8 cellular contexts compared by ENCODE assay signal in the genomic region with DNA sequence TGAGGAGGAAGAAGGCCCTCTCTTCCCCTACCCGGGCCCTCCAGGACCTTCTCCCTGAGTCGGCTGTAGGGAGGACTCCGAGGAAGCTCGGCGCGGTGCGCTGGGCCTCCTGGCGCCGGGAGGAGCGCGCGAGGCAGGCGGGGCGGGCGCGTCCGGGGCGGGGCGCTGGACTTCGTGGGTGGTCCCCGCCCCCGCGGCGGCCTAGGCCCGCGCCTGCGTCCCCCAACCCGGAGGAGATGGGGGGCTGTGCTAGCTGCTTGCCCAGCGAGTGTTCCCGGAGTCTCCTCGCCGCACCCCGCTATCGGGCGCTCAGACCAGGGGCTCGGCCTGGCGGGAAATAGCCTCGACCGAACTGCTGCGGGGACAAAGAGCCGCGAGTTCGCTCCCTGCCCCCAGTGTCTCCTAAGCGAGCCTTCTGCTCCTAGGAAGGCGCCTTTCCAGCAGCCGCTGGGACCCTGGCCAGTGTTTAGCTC. TPM values are rescaled to one million over a fixed set of nuclear protein-coding genes. Genes with fewer than 3 reads are reported as not detected.
A peak's percentile ranks its signal among the peaks of the same experiment; 100 is the strongest.
DNase-seq lines count a peak whose midpoint lies in the region; ATAC-seq and TF ChIP-seq lines count a peak whose summit lies in the region.

No MANE protein-coding gene starts in this region.

- H3K9me3 ChIP-seq in lower lobe of right lung, result no peaks in the 10 kb centered on the region

- no peaks in the 10 kb centered on the region for H3K9me3 Mint-ChIP-seq in stimulated activated naive CD8-positive, alpha-beta T cell treated with anti-CD3 and anti-CD28 coated beads, Interleukin-15, Interleukin-2, amounts not matched to agents 100 ng/mL and 50 ng/mL, for 24 hours

- peaks cover 9% of the 10 kb centered on the region for H3K36me3 Mint-ChIP-seq in stimulated activated naive CD8-positive, alpha-beta T cell treated with anti-CD3 and anti-CD28 coated beads, Interleukin-15, Interleukin-2, amounts not matched to agents 100 ng/mL and 50 ng/mL, for 24 hours (ENCODE audit: low read depth)

- peak; percentile 5 for DNase-seq in NCI-H1694 treated with DMSO at 0.1 percent for 48 hours (lab: John Stamatoyannopoulos, UW)
- no peak for DNase-seq in NCI-H1694 (lab: John Stamatoyannopoulos, UW)
- peak; percentile 20 for DNase-seq in RWPE1 (ENCODE audit: low spot score)
- peak; percentile 45 for DNase-seq in cerebellum (ENCODE audit: low spot score)
- DNase-seq in lower lobe of right lung, result no peak
- DNase-seq in glomerular visceral epithelial cell (ENCODE audit: extremely low spot score), result no peak
- no peak for DNase-seq in A172 (ENCODE audit: low spot score)

- peaks cover 14% of the 10 kb centered on the region for H3K4me1 ChIP-seq in lower lobe of right lung

- TF ChIP-seq CTCF in RWPE1 (conservative IDR thresholded peaks at IDR 0.05; ENCODE audit: low read depth) (no peak), lower lobe of right lung (IDR thresholded peaks at IDR 0.05) (no peak)

- peaks cover 52% of the 10 kb centered on the region for H3K27me3 ChIP-seq in lower lobe of right lung (ENCODE audit: low read depth)

- H3K4me1 Mint-ChIP-seq in stimulated activated naive CD8-positive, alpha-beta T cell treated with anti-CD3 and anti-CD28 coated beads, Interleukin-15, Interleukin-2, amounts not matched to agents 100 ng/mL and 50 ng/mL, for 24 hours (ENCODE audit: low read depth), result peaks cover 30% of the 10 kb centered on the region

- intact Hi-C loops in lower lobe of right lung (cut with DNase I), result no loop called here

- peak overlapping the region; percentile 57 for H3K4me3 ChIP-seq in lower lobe of right lung

- H3K27me3 Mint-ChIP-seq in stimulated activated naive CD8-positive, alpha-beta T cell treated with anti-CD3 and anti-CD28 coated beads, Interleukin-15, Interleukin-2, amounts not matched to agents 100 ng/mL and 50 ng/mL, for 24 hours, result peaks cover 3% of the 10 kb centered on the region

- peak; percentile 74 to 77 for ATAC-seq in lower lobe of right lung

- CTCF ChIA-PET in RWPE1 (lab: Yijun Ruan, JAX), result interaction anchor here (0.5 to 0.7 kb wide), 2 partner anchors 44 to 85 kb away, joined by 3 read pairs; no protein-coding TSS in a partner anchor

- H3K27ac Mint-ChIP-seq in stimulated activated naive CD8-positive, alpha-beta T cell treated with anti-CD3 and anti-CD28 coated beads, Interleukin-15, Interleukin-2, amounts not matched to agents 100 ng/mL and 50 ng/mL, for 24 hours, result peak overlapping the region; percentile 82

- no peaks in the 10 kb centered on the region for H3K36me3 ChIP-seq in lower lobe of right lung

- POLR2A ChIA-PET in RWPE1 (lab: Yijun Ruan, JAX; ENCODE audit: low non-redundant PET), result no interaction called here

- H3K27ac ChIP-seq in RWPE1 (no peak overlapping the region), lower lobe of right lung (peak overlapping the region; percentile 18)

- H3K4me3 Mint-ChIP-seq in stimulated activated naive CD8-positive, alpha-beta T cell treated with anti-CD3 and anti-CD28 coated beads, Interleukin-15, Interleukin-2, amounts not matched to agents 100 ng/mL and 50 ng/mL, for 24 hours, result peak overlapping the region; percentile 73

RNA-seq across cellular contexts. Expression of gene SMO, which starts 19.2 kb away (rescaled TPM):
- total RNA-seq in cerebellum (20.0 TPM), lower lobe of right lung (3.1 TPM)
- total RNA-seq in A172 (2014; rRNA removed; shearing (Covaris generic)), result 28.6 and 31.4 TPM in 2 replicates

RNA-seq across cellular contexts. Expression of gene TSPAN33, which starts 24.7 kb away (rescaled TPM):
- total RNA-seq in cerebellum (13.6 TPM), lower lobe of right lung (9.5 TPM)
- total RNA-seq in A172 (2014; rRNA removed; shearing (Covaris generic)), result 11.3 and 12.6 TPM in 2 replicates

RNA-seq across cellular contexts. Expression of gene AHCYL2, which starts 55.6 kb away (rescaled TPM):
- total RNA-seq in cerebellum (35.9 TPM), lower lobe of right lung (91.0 TPM)
- total RNA-seq in A172 (2014; rRNA removed; shearing (Covaris generic)), result 8.7 and 11.8 TPM in 2 replicates

Comparison
In these comparisons a context has a peak if more than half of its experiments do, and no peak if none do; other contexts are left out.
1. DNase-seq: peak in NCI-H1694 treated with DMSO at 0.1 percent for 48 hours (single experiment), RWPE1 (single experiment) and cerebellum (single experiment); none in NCI-H1694 (single experiment), lower lobe of right lung (single experiment), glomerular visceral epithelial cell (single experiment) and A172 (single experiment).